ENCODE assay signal across 9 cellular contexts in the genomic region with DNA sequence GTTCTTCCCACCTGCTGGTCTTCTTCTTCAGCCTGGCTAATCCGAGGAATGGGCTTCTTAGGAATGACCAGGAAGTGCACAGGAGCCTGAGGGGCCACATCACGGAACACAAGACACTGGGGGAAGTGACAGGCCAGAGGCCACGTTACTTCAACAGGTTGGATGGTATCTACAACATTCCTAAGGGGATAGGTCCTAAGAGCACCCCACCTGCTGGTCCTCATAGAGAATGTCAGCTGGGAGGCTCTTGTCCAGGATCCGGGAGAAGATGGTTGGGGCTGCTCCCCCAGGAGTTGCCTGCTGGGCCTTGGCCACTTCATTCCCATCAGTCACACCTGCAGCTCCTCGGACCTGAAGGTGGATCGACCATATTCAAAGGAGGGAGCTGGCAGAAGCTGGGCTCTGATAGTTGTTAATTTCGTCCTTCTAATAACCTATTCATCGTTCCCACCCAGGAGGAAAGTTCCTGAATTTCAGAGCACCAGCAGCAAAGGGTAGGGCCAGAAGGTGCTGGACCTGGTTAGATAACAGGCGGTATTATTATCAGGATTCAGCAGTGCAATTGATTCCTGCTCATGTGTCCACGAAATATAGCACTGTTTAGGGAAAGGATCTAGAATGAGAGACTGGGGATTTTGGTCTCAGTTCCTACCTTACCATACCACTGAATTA. TPM values are rescaled to one million over a fixed set of nuclear protein-coding genes. Genes with fewer than 3 reads are reported as not detected.
DNase-seq lines count a peak whose midpoint lies in the region; FAIRE-seq and TF ChIP-seq lines count a peak whose summit lies in the region.
"Had no signal": no experiment of that assay in that cellular context is flagged by ENCODE, and none has a peak within 500 bp of the region (broad histone marks: within the 10 kb centered on the region; RNA-seq: fewer than 3 reads in every experiment).

No MANE protein-coding gene starts in this region.

- H3K27me3 Mint-ChIP-seq in T-helper 1 cell treated with Interleukin-12 subunit alpha and Interleukin-12 subunit beta and Interleukin-4 antibody, amounts not matched to agents 30 μg/mL and 1 μg/mL, for 36 hours (ENCODE audit: low read depth), result peaks cover 13% of the 10 kb centered on the region
- H3K27me3 Mint-ChIP-seq in osteocyte (ENCODE audit: unreplicated experiment), result peaks cover 3% of the 10 kb centered on the region

- POLR2A ChIA-PET in OCI-LY7 (lab: Charles Lee) (interaction anchor here (0.6 to 2.2 kb wide), 11 partner anchors 9 to 220 kb away, joined by 3 to 7 read pairs (median 4); partner anchors contain the start of genes ARHGEF39, GBA2, RGP1 and TLN1), endothelial cell of umbilical vein (lab: Charles Lee) (interaction anchor here (1.0 kb wide), 1 partner anchor 82 kb away, joined by 7 read pairs; the partner anchor contains the start of genes CREB3 and TLN1)

- DNase-seq in T-helper 1 cell, result no peak
- DNase-seq in OCI-LY7 (ENCODE audit: low spot score), result peak; percentile 30
- peak; percentile 19 for DNase-seq in endothelial cell of umbilical vein (ENCODE audit: low read depth, low spot score)
- no peak for DNase-seq in osteocyte (ENCODE audit: extremely low spot score, unreplicated experiment)
- DNase-seq in GF-D8 (lab: John Stamatoyannopoulos, UW), result no peak
- no peak for DNase-seq in NCI-H187 (lab: John Stamatoyannopoulos, UW)
- no peak for DNase-seq in HTR-8/SVneo (ENCODE audit: insufficient read length, low spot score)

- peak overlapping the region; percentile 93 for H3K4me2 ChIP-seq in OCI-LY7 (ENCODE audit: low read length)
- peak overlapping the region; percentile 55 for H3K4me2 ChIP-seq in endothelial cell of umbilical vein (ENCODE audit: insufficient read depth, low read length)

- TF ChIP-seq POLR2A in endothelial cell of umbilical vein (IDR thresholded peaks at IDR 0.05; ENCODE audit: low read depth, low read length), result no peak

- dilution Hi-C loops in endothelial cell of umbilical vein (cut with MboI; ENCODE audit: extremely low pct_ligation_motif_present, low sequenced_read_pairs), result no loop called here

- H3K36me3 ChIP-seq in OCI-LY7 (ENCODE audit: insufficient read depth, low read length), result no peaks in the 10 kb centered on the region
- H3K36me3 ChIP-seq in endothelial cell of umbilical vein (ENCODE audit: control insufficient read depth in 2 of 2, extremely low read depth in 1 of 2, insufficient read depth in 2 of 2, low read length in 2 of 2), result no peaks in the 10 kb centered on the region

- TF ChIP-seq CTCF in OCI-LY7 (conservative IDR thresholded peaks at IDR 0.05; ENCODE audit: low read length) (peak; percentile 73), endothelial cell of umbilical vein (IDR thresholded peaks at IDR 0.05; ENCODE audit: extremely low read depth in 1 of 2, insufficient read depth in 1 of 2, low read depth in 1 of 2, low read length in 2 of 2) (peak; percentile 30 to 49), osteocyte (IDR thresholded peaks at IDR 0.05) (peak; percentile 29)

- no peaks in the 10 kb centered on the region for H3K9me3 Mint-ChIP-seq in T-helper 1 cell treated with Interleukin-12 subunit alpha and Interleukin-12 subunit beta and Interleukin-4 antibody, amounts not matched to agents 30 μg/mL and 1 μg/mL, for 36 hours
- no peaks in the 10 kb centered on the region for H3K9me3 Mint-ChIP-seq in osteocyte (ENCODE audit: unreplicated experiment)

- no peaks in the 10 kb centered on the region for H3K9me1 ChIP-seq in endothelial cell of umbilical vein (replicated peaks; ENCODE audit: control insufficient read depth, extremely low read depth, insufficient read depth, low read length)

- peak overlapping the region; percentile 93 for H3K4me3 ChIP-seq in OCI-LY7 (ENCODE audit: low read depth, low read length, poor library complexity, severe bottlenecking)
- H3K4me3 ChIP-seq in endothelial cell of umbilical vein (replicated peaks in 1 of 3; ENCODE audit: insufficient read depth in 1 of 3, low read depth in 1 of 3, low read length in 3 of 3), result no peak overlapping the region

- peaks cover 10% of the 10 kb centered on the region; the same call in 1 of the 2 replicates for H3K79me2 ChIP-seq in OCI-LY7 (ENCODE audit: insufficient read depth, low read depth, low read length)
- H3K79me2 ChIP-seq in endothelial cell of umbilical vein (ENCODE audit: control insufficient read depth, insufficient read depth, low read length), result no peaks in the 10 kb centered on the region

- H3K27me3 ChIP-seq in endothelial cell of umbilical vein (ENCODE audit: control insufficient read depth in 2 of 2, insufficient read depth in 2 of 2, low read length in 2 of 2), result no peaks in the 10 kb centered on the region

- H3K4me1 ChIP-seq in OCI-LY7 (ENCODE audit: insufficient read depth, low read length, poor library complexity, severe bottlenecking) (peaks cover 29% of the 10 kb centered on the region), endothelial cell of umbilical vein (ENCODE audit: control insufficient read depth, extremely low read depth, insufficient read depth, low read length) (peaks cover 21% of the 10 kb centered on the region)

- H3K27ac ChIP-seq in OCI-LY7 (ENCODE audit: low read depth, low read length, poor library complexity, severe bottlenecking), result peak overlapping the region; percentile 82
- H3K27ac ChIP-seq in endothelial cell of umbilical vein (ENCODE audit: insufficient read depth, low read depth, low read length), result no peak overlapping the region

- peak overlapping the region; percentile 79 for H3K4me3 Mint-ChIP-seq in T-helper 1 cell treated with Interleukin-12 subunit alpha and Interleukin-12 subunit beta and Interleukin-4 antibody, amounts not matched to agents 30 μg/mL and 1 μg/mL, for 36 hours
- peak overlapping the region; percentile 83 for H3K4me3 Mint-ChIP-seq in osteocyte (ENCODE audit: unreplicated experiment)

- FAIRE-seq in endothelial cell of umbilical vein (lab: Jason Lieb, UNC) (peak; percentile 24), HTR-8/SVneo (lab: Jason Lieb, UNC) (no peak)

- no peak overlapping the region for H3K9ac ChIP-seq in endothelial cell of umbilical vein (replicated peaks; ENCODE audit: extremely low read depth, insufficient read depth, low read length)

- no peaks in the 10 kb centered on the region for H3K9me2 ChIP-seq in OCI-LY7 (ENCODE audit: insufficient read depth, low read length)

- CTCF ChIA-PET in OCI-LY7 (lab: Charles Lee; ENCODE audit: unreplicated experiment) (no interaction called here), endothelial cell of umbilical vein (lab: Charles Lee) (interaction anchor here (0.7 to 5.8 kb wide), 20 partner anchors 8 to 85 kb away, joined by 3 to 130 read pairs (median 4); partner anchors contain the start of genes CREB3, GBA2, NPR2 and RGP1)

- TSS peak; percentile 83 for BruUV-seq in OCI-LY7 (replicated peaks; lab: Mats Ljungman, UMichigan)
- BruUV-seq in endothelial cell of umbilical vein (replicated peaks; lab: Mats Ljungman, UMichigan), result no TSS peak

- H4K20me1 ChIP-seq in OCI-LY7 (ENCODE audit: insufficient read depth, low read length) (no peaks in the 10 kb centered on the region), endothelial cell of umbilical vein (replicated peaks; ENCODE audit: control insufficient read depth, extremely low read depth, insufficient read depth, low read length) (no peaks in the 10 kb centered on the region)

- H3K27ac Mint-ChIP-seq in T-helper 1 cell treated with Interleukin-12 subunit alpha and Interleukin-12 subunit beta and Interleukin-4 antibody, amounts not matched to agents 30 μg/mL and 1 μg/mL, for 36 hours, result peak overlapping the region; percentile 78
- H3K27ac Mint-ChIP-seq in osteocyte (ENCODE audit: unreplicated experiment), result no peak overlapping the region

- intact Hi-C loops in OCI-LY7 (cut with micrococcal nuclease; ENCODE audit: unreplicated experiment), result loop anchor here (2.0 to 5.0 kb wide), 4 partner anchors 57 to 191 kb away; partner anchors contain the start of genes GBA2 and RGP1
- intact Hi-C loops in endothelial cell of umbilical vein (cut with micrococcal nuclease), result loop anchor here (2.0 kb wide), 2 partner anchors 15 to 57 kb away; no protein-coding TSS in a partner anchor

- H2AFZ ChIP-seq in OCI-LY7 (ENCODE audit: low read length), result no peak overlapping the region
- no peak overlapping the region for H2AFZ ChIP-seq in endothelial cell of umbilical vein (ENCODE audit: low read depth, low read length)

- peaks cover 2% of the 10 kb centered on the region for H3K36me3 Mint-ChIP-seq in T-helper 1 cell treated with Interleukin-12 subunit alpha and Interleukin-12 subunit beta and Interleukin-4 antibody, amounts not matched to agents 30 μg/mL and 1 μg/mL, for 36 hours (ENCODE audit: low read depth)
- H3K36me3 Mint-ChIP-seq in osteocyte (ENCODE audit: unreplicated experiment), result no peaks in the 10 kb centered on the region

- H3K9me3 ChIP-seq in OCI-LY7 (ENCODE audit: low read length) (0 out of 2 replicates have a peak, but pooled peaks cover 4% of the 10 kb centered on the region), endothelial cell of umbilical vein (replicated peaks; ENCODE audit: control insufficient read depth, insufficient read depth, low read length) (no peaks in the 10 kb centered on the region)

- peaks cover 32% of the 10 kb centered on the region for H3K4me1 Mint-ChIP-seq in T-helper 1 cell treated with Interleukin-12 subunit alpha and Interleukin-12 subunit beta and Interleukin-4 antibody, amounts not matched to agents 30 μg/mL and 1 μg/mL, for 36 hours (ENCODE audit: low read depth)
- peaks cover 36% of the 10 kb centered on the region for H3K4me1 Mint-ChIP-seq in osteocyte (ENCODE audit: unreplicated experiment)

RNA-seq across cellular contexts. Expression of gene HINT2, which starts 1.3 kb away (rescaled TPM):
- total RNA-seq in OCI-LY7 (2014; rRNA removed; shearing (Covaris generic)), result 74.3 and 82.5 TPM in 2 replicates
- 83.1 and 84.5 TPM in 2 replicates for total RNA-seq in OCI-LY7 (2022)
- 27.2 and 37.4 TPM in 2 replicates for total RNA-seq in endothelial cell of umbilical vein
- 41.6 and 42.1 TPM in 2 replicates for polyA plus RNA-seq in endothelial cell of umbilical vein
- 33.6 and 34.1 TPM in 2 replicates for polyA plus RNA-seq in endothelial cell of umbilical vein (2011; cell fraction: cytosol; rRNA removed)
- 14.6 and 19.0 TPM in 2 replicates for polyA plus RNA-seq in endothelial cell of umbilical vein (2011; cell fraction: nucleus; rRNA removed)
- polyA plus RNA-seq in endothelial cell of umbilical vein (2012), result 28.0 and 31.9 TPM in 2 replicates
- 9.0 and 9.8 TPM in 2 replicates for polyA minus RNA-seq in endothelial cell of umbilical vein
- polyA minus RNA-seq in endothelial cell of umbilical vein (2011; cell fraction: cytosol; rRNA and poly(A)+ RNA removed), result 6.8 TPM
- 1.9 and 4.5 TPM in 2 replicates for polyA minus RNA-seq in endothelial cell of umbilical vein (2011; cell fraction: nucleus; rRNA and poly(A)+ RNA removed)
- total RNA-seq in osteocyte, result 35.4 and 36.0 TPM in 2 replicates

RNA-seq across cellular contexts. Expression of gene SPAG8, which starts 1.5 kb away (rescaled TPM):
- total RNA-seq in OCI-LY7 (2014; rRNA removed; shearing (Covaris generic)), result 1.1 and 3.9 TPM in 2 replicates
- total RNA-seq in OCI-LY7 (2022), result 3.6 and 5.1 TPM in 2 replicates
- 0.69 TPM in 1 of 2 replicates, not detected in the other for total RNA-seq in endothelial cell of umbilical vein
- polyA plus RNA-seq in endothelial cell of umbilical vein, result 0.21 TPM in 2 replicates
- 0.13 and 0.14 TPM in 2 replicates for polyA plus RNA-seq in endothelial cell of umbilical vein (2011; cell fraction: cytosol; rRNA removed)
- 0.84 and 0.94 TPM in 2 replicates for polyA plus RNA-seq in endothelial cell of umbilical vein (2011; cell fraction: nucleus; rRNA removed)
- 0.12 and 0.62 TPM in 2 replicates for polyA plus RNA-seq in endothelial cell of umbilical vein (2012)
- polyA minus RNA-seq in endothelial cell of umbilical vein, result not detected in 2 replicates
- polyA minus RNA-seq in endothelial cell of umbilical vein (2011; cell fraction: cytosol; rRNA and poly(A)+ RNA removed), result not detected
- polyA minus RNA-seq in endothelial cell of umbilical vein (2011; cell fraction: nucleus; rRNA and poly(A)+ RNA removed), result 0.29 TPM in 1 of 2 replicates, not detected in the other
- total RNA-seq in osteocyte, result 2.4 TPM in 2 replicates
- total RNA-seq: glomerular endothelial cell had no signal

RNA-seq across cellular contexts. Expression of gene FAM221B, which starts 15.0 kb away (rescaled TPM):
- total RNA-seq in OCI-LY7 (2014; rRNA removed; shearing (Covaris generic)), result not detected in 2 replicates
- not detected in 2 replicates for total RNA-seq in OCI-LY7 (2022)
- total RNA-seq in endothelial cell of umbilical vein, result not detected in 2 replicates
- polyA plus RNA-seq in endothelial cell of umbilical vein, result not detected in 2 replicates
- not detected in 2 replicates for polyA plus RNA-seq in endothelial cell of umbilical vein (2011; cell fraction: cytosol; rRNA removed)
- not detected in 2 replicates for polyA plus RNA-seq in endothelial cell of umbilical vein (2011; cell fraction: nucleus; rRNA removed)
- not detected in 2 replicates for polyA plus RNA-seq in endothelial cell of umbilical vein (2012)
- not detected in 2 replicates for polyA minus RNA-seq in endothelial cell of umbilical vein
- not detected for polyA minus RNA-seq in endothelial cell of umbilical vein (2011; cell fraction: cytosol; rRNA and poly(A)+ RNA removed)
- not detected in 2 replicates for polyA minus RNA-seq in endothelial cell of umbilical vein (2011; cell fraction: nucleus; rRNA and poly(A)+ RNA removed)
- total RNA-seq in osteocyte, result not detected in 2 replicates
- total RNA-seq: glomerular endothelial cell had no signal

RNA-seq across cellular contexts. Expression of gene TMEM8B, which starts 15.5 kb away (rescaled TPM):
- 3.1 and 3.2 TPM in 2 replicates for total RNA-seq in OCI-LY7 (2014; rRNA removed; shearing (Covaris generic))
- 15.7 and 19.1 TPM in 2 replicates for total RNA-seq in OCI-LY7 (2022)
- total RNA-seq in endothelial cell of umbilical vein, result 2.5 and 2.9 TPM in 2 replicates
- polyA plus RNA-seq in endothelial cell of umbilical vein, result 3.6 and 3.8 TPM in 2 replicates
- 2.0 and 2.5 TPM in 2 replicates for polyA plus RNA-seq in endothelial cell of umbilical vein (2011; cell fraction: cytosol; rRNA removed)
- polyA plus RNA-seq in endothelial cell of umbilical vein (2011; cell fraction: nucleus; rRNA removed), result 4.0 and 7.9 TPM in 2 replicates
- 3.5 and 6.7 TPM in 2 replicates for polyA plus RNA-seq in endothelial cell of umbilical vein (2012)
- 1.9 and 2.5 TPM in 2 replicates for polyA minus RNA-seq in endothelial cell of umbilical vein
- polyA minus RNA-seq in endothelial cell of umbilical vein (2011; cell fraction: cytosol; rRNA and poly(A)+ RNA removed), result 2.5 TPM
- 1.3 and 1.8 TPM in 2 replicates for polyA minus RNA-seq in endothelial cell of umbilical vein (2011; cell fraction: nucleus; rRNA and poly(A)+ RNA removed)
- 25.6 and 29.9 TPM in 2 replicates for total RNA-seq in osteocyte

RNA-seq across cellular contexts. Expression of gene NPR2, which starts 22.2 kb away (rescaled TPM):
- 3.0 and 9.8 TPM in 2 replicates for total RNA-seq in OCI-LY7 (2014; rRNA removed; shearing (Covaris generic))
- total RNA-seq in OCI-LY7 (2022), result 3.5 and 4.7 TPM in 2 replicates
- 25.6 and 28.7 TPM in 2 replicates for total RNA-seq in endothelial cell of umbilical vein
- 14.4 and 16.4 TPM in 2 replicates for polyA plus RNA-seq in endothelial cell of umbilical vein
- polyA plus RNA-seq in endothelial cell of umbilical vein (2011; cell fraction: cytosol; rRNA removed), result 24.6 and 25.9 TPM in 2 replicates
- polyA plus RNA-seq in endothelial cell of umbilical vein (2011; cell fraction: nucleus; rRNA removed), result 113 and 131 TPM in 2 replicates
- polyA plus RNA-seq in endothelial cell of umbilical vein (2012), result 32.5 and 38.4 TPM in 2 replicates
- polyA minus RNA-seq in endothelial cell of umbilical vein, result 8.4 and 14.5 TPM in 2 replicates
- 0.51 TPM for polyA minus RNA-seq in endothelial cell of umbilical vein (2011; cell fraction: cytosol; rRNA and poly(A)+ RNA removed)
- 5.2 and 9.5 TPM in 2 replicates for polyA minus RNA-seq in endothelial cell of umbilical vein (2011; cell fraction: nucleus; rRNA and poly(A)+ RNA removed)
- 26.8 and 28.1 TPM in 2 replicates for total RNA-seq in osteocyte

Comparison
In these comparisons a context has a peak if more than half of its experiments do, and no peak if none do; other contexts are left out.
1. DNase-seq: peak in OCI-LY7 (single experiment) and endothelial cell of umbilical vein (single experiment); none in T-helper 1 cell (0 of 5), osteocyte (single experiment), GF-D8 (single experiment), NCI-H187 (0 of 2) and HTR-8/SVneo (single experiment).
2. Peak in every context shown above with its lines, with median percentiles within 50 percentile points of each other: CTCF ChIP-seq.